21 cellular contexts compared by ENCODE assay signal in the genomic region with DNA sequence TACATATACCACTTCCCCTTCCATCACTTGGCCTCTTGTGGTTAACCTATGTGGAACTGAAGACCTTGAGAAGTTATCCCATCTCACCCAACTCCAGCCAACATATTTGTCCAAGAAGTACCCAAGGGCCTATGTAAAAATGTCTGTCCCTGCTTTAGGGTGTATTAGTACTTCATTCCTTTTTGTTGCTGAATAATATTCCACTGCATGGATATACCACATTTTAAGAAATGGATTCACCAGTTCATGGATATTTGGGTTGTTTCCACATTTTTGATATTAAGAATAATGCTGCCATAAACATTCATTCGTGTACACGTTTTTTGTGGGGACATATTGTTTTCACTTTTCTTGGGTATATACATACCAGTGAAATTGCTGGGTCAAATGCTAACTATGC.
"Had no signal": no experiment of that assay in that cellular context is flagged by ENCODE, and none has a peak within 500 bp of the region (broad histone marks: within the 10 kb centered on the region; RNA-seq: fewer than 3 reads in every experiment).

No MANE protein-coding gene starts in this region.

- H3K4me3 Mint-ChIP-seq: activated T-cell treated with anti-CD3 and anti-CD28 coated beads, Interleukin-2, amount 50 U/mL, for 4 hours; activated T-helper 17 cell treated with anti-CD3 and anti-CD28 coated beads, Interleukin-2, amount 50 U/mL, for 72 hours; effector memory CD8-positive, alpha-beta T cell; nephron had no signal

- H3K27ac Mint-ChIP-seq: effector memory CD8-positive, alpha-beta T cell; nephron; progenitor cell of endocrine pancreas had no signal

- H3K4me1 Mint-ChIP-seq: nephron had no signal

- ATAC-seq: activated T-cell treated with anti-CD3 and anti-CD28 coated beads, Interleukin-2, amount 50 U/mL, for 4 hours; activated T-helper 17 cell treated with anti-CD3 and anti-CD28 coated beads, Interleukin-2, amount 50 U/mL, for 72 hours; effector memory CD8-positive, alpha-beta T cell; gastroesophageal sphincter; left cardiac atrium; left ventricle myocardium superior; sciatic nerve had no signal

- H3K9me3 Mint-ChIP-seq: activated T-helper 17 cell treated with anti-CD3 and anti-CD28 coated beads, Interleukin-2, amount 50 U/mL, for 72 hours; effector memory CD8-positive, alpha-beta T cell had no signal

- DNase-seq: activated CD4-positive, alpha-beta T cell treated with anti-CD3 and anti-CD28 coated beads for 4 hours; activated CD4-positive, alpha-beta T cell treated with anti-CD3 and anti-CD28 coated beads, Interleukin-2, amount 50 U/mL, for 4 hours; activated CD8-positive, alpha-beta memory T cell treated with anti-CD3 and anti-CD28 coated beads, Interleukin-2, amount 50 U/mL, for 4 hours; activated gamma-delta T cell treated with Interleukin-2 at 50 U/mL for 16 hours; activated naive CD4-positive, alpha-beta T cell treated with anti-CD3 and anti-CD28 coated beads, Interleukin-2, amount 50 U/mL, for 16 hours; activated T-cell treated with anti-CD3 and anti-CD28 coated beads, Interleukin-2, amount 50 U/mL, for 4 hours; amniotic stem cell; caudate nucleus; cortex of kidney; effector memory CD8-positive, alpha-beta T cell; erythroblast; left cardiac atrium; left ventricle myocardium superior; retina; stimulated activated CD4-positive, alpha-beta T cell treated with anti-CD3 and anti-CD28 coated beads, Interleukin-12 subunit alpha, Interleukin-12 subunit beta, amount 100 ng/mL, for 4 hours; stimulated activated CD4-positive, alpha-beta T cell treated with anti-CD3 and anti-CD28 coated beads, Interleukin-4, amount 100 ng/mL, for 1 hour had no signal
